In genomic region chr17:77963441-77963840, GRCh38 we compare ENCODE assay signal across 7 cellular contexts. TPM values are rescaled to one million over a fixed set of nuclear protein-coding genes. Genes with fewer than 3 reads are reported as not detected.
DNase-seq lines count a peak whose midpoint lies in the region; ATAC-seq and TF ChIP-seq lines count a peak whose summit lies in the region.

No MANE protein-coding gene starts in this region.

- ATAC-seq in GM18858 (IDR thresholded peaks at IDR 0.05; ENCODE audit: unreplicated experiment) (no peak), HG03565 (IDR thresholded peaks at IDR 0.05; ENCODE audit: unreplicated experiment) (no peak), GM18907 (IDR thresholded peaks at IDR 0.05; ENCODE audit: unreplicated experiment) (no peak)

- no peaks in the 10 kb centered on the region for H3K36me3 ChIP-seq in adrenal gland (replicated peaks in 1 of 2)

- peaks cover 10 to 35% of the 10 kb centered on the region in 2 donors for H3K4me1 ChIP-seq in adrenal gland (replicated peaks in 1 of 2)

- peak overlapping the region; percentile 73 to 80 (median 75) for H3K4me3 Mint-ChIP-seq in immature natural killer cell

- H3K36me3 Mint-ChIP-seq in immature natural killer cell = no peaks in the 10 kb centered on the region

- no peaks in the 10 kb centered on the region for H3K9me3 Mint-ChIP-seq in immature natural killer cell

- H3K27ac Mint-ChIP-seq in immature natural killer cell = peak overlapping the region; percentile 2 to 69 (median 50)

- intact Hi-C loops in adrenal gland (cut with DNase I) = loop anchor here in 1 of 2 donors (10.0 kb wide), 1 partner anchor 51 kb away; no protein-coding TSS in a partner anchor

- no peak for TF ChIP-seq POLR2A in adrenal gland (IDR thresholded peaks at IDR 0.05)

- peak; percentile 88 for DNase-seq in H4 (ENCODE audit: low spot score)
- peak; percentile 14 for DNase-seq in NCI-H345 treated with DMSO at 0.1 percent for 48 hours (lab: John Stamatoyannopoulos, UW; ENCODE audit: unreplicated experiment)
- peak; percentile 59 to 83 (median 75) for DNase-seq in adrenal gland
- peak; percentile 31 to 63 (median 44) for DNase-seq in immature natural killer cell

- 10 to 28% (median 20%) methylated on average over 2 of the region's 2 CpGs for WGBS in adrenal gland, 4 donors

- H3K27ac ChIP-seq in adrenal gland = no peak overlapping the region

- no peaks in the 10 kb centered on the region for H3K27me3 ChIP-seq in adrenal gland

- H3K4me3 ChIP-seq in adrenal gland = no peak overlapping the region

- H3K4me1 Mint-ChIP-seq in immature natural killer cell = peaks cover 78 to 87% of the 10 kb centered on the region in 2 donors

- H3K27me3 Mint-ChIP-seq in immature natural killer cell (ENCODE audit: low read depth in 3 of 3) = peaks cover under 1 to 10% (median 3%) of the 10 kb centered on the region in 3 donors

- no peaks in the 10 kb centered on the region for H3K9me3 ChIP-seq in adrenal gland (replicated peaks in 1 of 3)

- no peak for TF ChIP-seq CTCF in adrenal gland (IDR thresholded peaks at IDR 0.05)

RNA-seq across cellular contexts. Expression of gene TNRC6C, which starts 4.9 kb away (rescaled TPM):
- 2.6 and 6.9 TPM in 2 replicates for total RNA-seq in H4 (2014; rRNA removed; shearing (Covaris generic))
- 10 to 100 TPM in 6 of 8 donors, 1 to 10 TPM in 2; 5.1 to 18.7 (median 11.9) TPM for total RNA-seq in adrenal gland
- polyA plus RNA-seq in adrenal gland (10 to 100 TPM in 1 of 3 donors, 1 to 10 TPM in 2; 3.8 to 10.9 (median 5.2) TPM), immature natural killer cell (1 to 10 TPM in 2 of 3 donors, under 1 TPM in 1; 0.71 to 5.5 (median 4.8) TPM)

Comparison
In these comparisons a context has a peak if more than half of its experiments do, and no peak if none do; other contexts are left out.
1. DNase-seq: peak in every context shown above with its lines; median percentile 88 in H4; 75 in adrenal gland; 44 in immature natural killer cell; 14 in NCI-H345 treated with DMSO at 0.1 percent for 48 hours.